14 cellular contexts compared by ENCODE assay signal in genomic region chr4:727576-727975, GRCh38.
"Had no signal": no experiment of that assay in that cellular context is flagged by ENCODE, and none has a peak within 500 bp of the region (broad histone marks: within the 10 kb centered on the region; RNA-seq: fewer than 3 reads in every experiment).

No MANE protein-coding gene starts in this region.

- H3K4me1 ChIP-seq: parathyroid adenoma, thyroid gland had no signal

- DNase-seq: activated CD4-positive, alpha-beta memory T cell treated with anti-CD3 and anti-CD28 coated beads for 36 hours; central memory CD4-positive, alpha-beta T cell; effector memory CD8-positive, alpha-beta T cell; erythroblast; left colon; thyroid gland had no signal

- H3K27ac Mint-ChIP-seq: activated CD4-positive, alpha-beta memory T cell treated with anti-CD3 and anti-CD28 coated beads for 36 hours; dendritic cell treated with granulocyte-macrophage colony-stimulating factor and Interleukin-4, amounts not matched to agents 40 ng/mL and 50 ng/mL, for 4 days; stimulated activated effector memory CD8-positive, alpha-beta T cell treated with anti-CD3 and anti-CD28 coated beads, Interleukin-12 subunit alpha, Interleukin-12 subunit beta, amount 100 ng/mL, for 72 hours; T-helper 1 cell treated with Interleukin-12 subunit alpha and Interleukin-12 subunit beta and Interleukin-4 antibody, amounts not matched to agents 30 μg/mL and 1 μg/mL, for 36 hours had no signal

- H3K9me3 Mint-ChIP-seq: activated CD4-positive, alpha-beta memory T cell treated with anti-CD3 and anti-CD28 coated beads for 36 hours; effector memory CD8-positive, alpha-beta T cell; neural crest cell; stimulated activated effector memory CD8-positive, alpha-beta T cell treated with anti-CD3 and anti-CD28 coated beads, Interleukin-12 subunit alpha, Interleukin-12 subunit beta, amount 100 ng/mL, for 72 hours; T-helper 1 cell treated with Interleukin-12 subunit alpha and Interleukin-12 subunit beta and Interleukin-4 antibody, amounts not matched to agents 30 μg/mL and 1 μg/mL, for 36 hours had no signal

- H3K27me3 Mint-ChIP-seq: activated CD4-positive, alpha-beta memory T cell treated with anti-CD3 and anti-CD28 coated beads for 36 hours; dendritic cell treated with granulocyte-macrophage colony-stimulating factor and Interleukin-4, amounts not matched to agents 40 ng/mL and 50 ng/mL, for 4 days; effector memory CD8-positive, alpha-beta T cell had no signal

- H3K4me3 Mint-ChIP-seq: activated CD4-positive, alpha-beta memory T cell treated with anti-CD3 and anti-CD28 coated beads for 36 hours; dendritic cell treated with granulocyte-macrophage colony-stimulating factor and Interleukin-4, amounts not matched to agents 40 ng/mL and 50 ng/mL, for 4 days; effector memory CD8-positive, alpha-beta T cell; stimulated activated effector memory CD8-positive, alpha-beta T cell treated with anti-CD3 and anti-CD28 coated beads, Interleukin-12 subunit alpha, Interleukin-12 subunit beta, amount 100 ng/mL, for 72 hours; T-helper 1 cell treated with Interleukin-12 subunit alpha and Interleukin-12 subunit beta and Interleukin-4 antibody, amounts not matched to agents 30 μg/mL and 1 μg/mL, for 36 hours had no signal

- H3K27ac ChIP-seq: parathyroid adenoma, thyroid gland had no signal

- ATAC-seq: activated CD4-positive, CD25-positive, alpha-beta regulatory T cell treated with anti-CD3 and anti-CD28 coated beads, Interleukin-2, amount 50 U/mL, for 24 hours; effector memory CD8-positive, alpha-beta T cell; left colon; stimulated activated effector memory CD8-positive, alpha-beta T cell treated with anti-CD3 and anti-CD28 coated beads, Interleukin-12 subunit alpha, Interleukin-12 subunit beta, amount 100 ng/mL, for 72 hours had no signal

- H3K9me3 ChIP-seq: thyroid gland had no signal

- H2AFZ ChIP-seq: parathyroid adenoma had no signal

- FAIRE-seq: urothelium cell line had no signal

- H3K9ac ChIP-seq: parathyroid adenoma had no signal

- H3K27me3 ChIP-seq: thyroid gland had no signal

- H3K4me3 ChIP-seq: lung, thyroid gland had no signal
